In genomic region chr6:98016565-98016964, GRCh38 we compare ENCODE assay signal across 2 cellular contexts.
TF ChIP-seq lines count a peak whose summit lies in the region.

No MANE protein-coding gene starts in this region.

TF ChIP-seq in GM23338, 12 proteins besides CTCF, POLR2A, EP300 and RAD21 (continued from another document):
- no peak for TF ChIP-seq ZNF462 (CRISPR knock-in tag; IDR thresholded peaks at IDR 0.05)
- no peak for TF ChIP-seq EZH2phosphoT487 (IDR thresholded peaks at IDR 0.05; ENCODE audit: unreplicated experiment)

TF ChIP-seq in SK-N-SH treated with all-trans-retinoic acid at 6 μM for 48 hours, 23 proteins besides CTCF, POLR2A, EP300 and RAD21 (continued from another document):
- TF ChIP-seq CSRNP3 (CRISPR knock-in tag; IDR thresholded peaks at IDR 0.05) = no peak
TF ChIP-seq in SK-N-SH treated with all-trans-retinoic acid at 6 μM for 48 hours: peak in this region for 0.
